Comparison of ENCODE assay signal across 12 cellular contexts in the genomic region with DNA sequence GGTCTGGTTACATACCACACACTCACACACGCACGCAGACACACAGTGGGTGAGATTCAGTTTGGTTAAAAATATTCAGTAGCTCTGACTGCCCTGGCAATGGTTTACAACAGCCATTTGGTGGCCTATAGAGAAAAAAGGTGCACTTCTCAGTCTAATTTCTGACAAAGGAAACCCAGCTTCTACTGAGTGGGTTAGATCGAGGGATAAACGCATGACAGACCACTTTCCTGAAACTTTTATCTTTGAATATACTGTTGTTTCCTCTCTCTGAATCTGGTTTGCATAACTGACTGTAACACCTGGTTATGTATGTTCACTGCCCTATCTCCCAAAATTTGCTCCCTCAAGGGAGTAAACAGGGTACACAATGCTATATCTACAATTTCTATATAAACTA. TPM values are rescaled to one million over a fixed set of nuclear protein-coding genes. Genes with fewer than 3 reads are reported as not detected.
DNase-seq lines count a peak whose midpoint lies in the region; ATAC-seq and TF ChIP-seq lines count a peak whose summit lies in the region.
"Had no signal": no experiment of that assay in that cellular context is flagged by ENCODE, and none has a peak within 500 bp of the region (broad histone marks: within the 10 kb centered on the region; RNA-seq: fewer than 3 reads in every experiment).

No MANE protein-coding gene starts in this region.

- peak overlapping the region in 1 of 5 experiments; percentile 7 for H3K27ac Mint-ChIP-seq in brain

- ATAC-seq in GM18519 (IDR thresholded peaks at IDR 0.05; ENCODE audit: low FRiP score, unreplicated experiment), result peak; percentile 30
- ATAC-seq in GM21619 (IDR thresholded peaks at IDR 0.05; ENCODE audit: unreplicated experiment), result peak; percentile 38
- ATAC-seq in HG03378 (IDR thresholded peaks at IDR 0.05; ENCODE audit: unreplicated experiment), result peak; percentile 54
- ATAC-seq in stimulated activated naive CD8-positive, alpha-beta T cell treated with anti-CD3 and anti-CD28 coated beads, Interleukin-15, Interleukin-2, amounts not matched to agents 100 U/mL and 50 U/mL, for 24 hours, result no peak
- ATAC-seq in right cardiac atrium, result no peak

- no peak for TF ChIP-seq CTCF in brain (conservative IDR thresholded peaks at IDR 0.05)

- H3K27ac ChIP-seq in right cardiac atrium (ENCODE audit: low read length), result no peak overlapping the region
- H3K27ac ChIP-seq: esophagus squamous epithelium had no signal

- no peak overlapping the region for H3K4me3 ChIP-seq in right cardiac atrium (ENCODE audit: low read length)
- H3K4me3 ChIP-seq: esophagus squamous epithelium had no signal

- H3K9me3 Mint-ChIP-seq in brain, result peaks cover 0 to 3% (median 0%) of the 10 kb centered on the region in 5 experiments

- H3K36me3 Mint-ChIP-seq in brain, result peaks cover 34% of the 10 kb centered on the region

- peaks cover 49% of the 10 kb centered on the region for H3K4me1 Mint-ChIP-seq in brain

- no peaks in the 10 kb centered on the region for H3K27me3 ChIP-seq in right cardiac atrium (ENCODE audit: control insufficient read depth, insufficient read depth)
- H3K27me3 ChIP-seq: esophagus squamous epithelium had no signal

- intact Hi-C loops in right cardiac atrium (cut with DNase I), result no loop called here

- no peak for DNase-seq in NCI-H1417 (lab: John Stamatoyannopoulos, UW)
- DNase-seq in stimulated activated naive CD8-positive, alpha-beta T cell treated with anti-CD3 and anti-CD28 coated beads, Interleukin-15, Interleukin-2, amounts not matched to agents 100 U/mL and 50 U/mL, for 24 hours, result no peak
- no peak for DNase-seq in right cardiac atrium
- DNase-seq in RKO (ENCODE audit: low spot score), result no peak
- DNase-seq: COR-L47, esophagus squamous epithelium, kidney, MM.1S had no signal

- peak overlapping the region in 4 of 5 experiments; percentile 68 to 98 (median 82) for H3K4me3 Mint-ChIP-seq in brain

- 89% methylated on average over 4 of the region's 4 CpGs for whole genome bisulfite sequencing in right cardiac atrium

- no peaks in the 10 kb centered on the region for H3K27me3 Mint-ChIP-seq in brain

- H3K4me1 ChIP-seq in right cardiac atrium (ENCODE audit: control insufficient read depth, insufficient read depth, low read length), result peaks cover 4% of the 10 kb centered on the region

- H3K9me3 ChIP-seq in right cardiac atrium (ENCODE audit: control insufficient read depth, low read length), result no peaks in the 10 kb centered on the region

RNA-seq across cellular contexts. Expression of gene LIG4, which starts 2.4 kb away (rescaled TPM):
- polyA plus RNA-seq in brain (ENCODE audit: insufficient read depth, low read depth, low replicate concordance) (2.7 TPM), right cardiac atrium (6.4 TPM)
- total RNA-seq in right cardiac atrium, result 10 to 100 TPM in 1 of 4 donors, 1 to 10 TPM in 3; 8.8 to 13.3 (median 9.7) TPM

RNA-seq across cellular contexts. Expression of gene ABHD13, which starts 5.3 kb away (rescaled TPM):
- polyA plus RNA-seq in brain (ENCODE audit: insufficient read depth, low read depth, low replicate concordance) (2.6 TPM), right cardiac atrium (4.3 TPM)
- total RNA-seq in right cardiac atrium, result 1 to 10 TPM; 5.6 to 7.2 (median 5.8) TPM

RNA-seq across cellular contexts. Expression of gene TNFSF13B, which starts 56.6 kb away (rescaled TPM):
- 0.32 TPM for polyA plus RNA-seq in brain (ENCODE audit: insufficient read depth, low read depth, low replicate concordance)
- 1 to 10 TPM; 2.4 to 4.6 (median 3.1) TPM for total RNA-seq in right cardiac atrium
- polyA plus RNA-seq in right cardiac atrium, result 1.4 TPM

Comparison
In these comparisons a context has a peak if more than half of its experiments do, and no peak if none do; other contexts are left out.
1. ATAC-seq: peak in GM18519 (single experiment), GM21619 (single experiment) and HG03378 (single experiment); none in stimulated activated naive CD8-positive, alpha-beta T cell treated with anti-CD3 and anti-CD28 coated beads, Interleukin-15, Interleukin-2, amounts not matched to agents 100 U/mL and 50 U/mL, for 24 hours (single experiment) and right cardiac atrium (0 of 2).